12 cellular contexts compared by ENCODE assay signal in genomic region chr10:10872035-10872673, GRCh38.
A peak's percentile ranks its signal among the peaks of the same experiment; 100 is the strongest.
DNase-seq lines count a peak whose midpoint lies in the region; ATAC-seq and TF ChIP-seq lines count a peak whose summit lies in the region.
"Had no signal": no experiment of that assay in that cellular context is flagged by ENCODE, and none has a peak within 500 bp of the region (broad histone marks: within the 10 kb centered on the region; RNA-seq: fewer than 3 reads in every experiment).

No MANE protein-coding gene starts in this region.

- TF ChIP-seq POLR2A in HCT116 (IDR thresholded peaks at IDR 0.05; ENCODE audit: borderline replicate concordance, extremely low read depth, insufficient read depth, insufficient read length): no peak

- H3K9me3 ChIP-seq in HCT116 (ENCODE audit: control insufficient read depth in 1 of 2, insufficient read depth in 1 of 2, low read depth in 1 of 2, low read length in 2 of 2): peaks cover 9 to 10% of the 10 kb centered on the region in 2 experiments; a peak in 2 of 4 replicates

- H2AFZ ChIP-seq in HCT116 (ENCODE audit: low read depth, low read length, poor library complexity, severe bottlenecking): no peak overlapping the region

- H4K20me1 ChIP-seq in HCT116 (ENCODE audit: insufficient read depth): no peaks in the 10 kb centered on the region

- no peak for TF ChIP-seq CTCF in HCT116 (IDR thresholded peaks at IDR 0.05 in 2 of 3, conservative IDR thresholded peaks at IDR 0.05 in 1 of 3; ENCODE audit: borderline replicate concordance in 1 of 3, insufficient read depth in 1 of 3, low read depth in 2 of 3, low read length in 2 of 3)
- no peak for TF ChIP-seq CTCF in kidney epithelial cell (IDR thresholded peaks at IDR 0.05; ENCODE audit: insufficient read depth, low read length, poor library complexity, severe bottlenecking)

- H3K36me3 ChIP-seq in HCT116 (ENCODE audit: control insufficient read depth in 1 of 2, insufficient read depth in 2 of 2, low read length in 2 of 2): no peaks in the 10 kb centered on the region
- no peaks in the 10 kb centered on the region for H3K36me3 ChIP-seq in kidney epithelial cell (ENCODE audit: control insufficient read depth, insufficient read depth, low read length)

- POLR2A ChIA-PET in HCT116 (lab: Charles Lee): no interaction called here

- no peak overlapping the region for H3K9ac ChIP-seq in HCT116 (ENCODE audit: low read length)

- H3K27ac ChIP-seq in HCT116 (ENCODE audit: low read depth, low read length): no peak overlapping the region

- no peak for ATAC-seq in HCT116
- no peak for ATAC-seq in HG02759 (IDR thresholded peaks at IDR 0.05; ENCODE audit: unreplicated experiment)
- ATAC-seq: stimulated activated naive CD8-positive, alpha-beta T cell treated with anti-CD3 and anti-CD28 coated beads, Interleukin-15, amount 100 ng/mL, for 72 hours had no signal

- RAD21 ChIA-PET in HCT116 (lab: Charles Lee; ENCODE audit: low non-redundant PET in 1 of 2, low total read pairs in 2 of 2, uncharacterized antibody in 2 of 2, unreplicated experiment in 2 of 2): no interaction called here

- H3K4me3 ChIP-seq in HCT116 (replicated peaks in 1 of 2; ENCODE audit: low read depth in 1 of 2, low read length in 2 of 2) (no peak overlapping the region), kidney epithelial cell (ENCODE audit: low read depth, low read length) (no peak overlapping the region)

- no peaks in the 10 kb centered on the region for H3K79me2 ChIP-seq in HCT116 (ENCODE audit: insufficient read depth, low read length)

- no peak for TF ChIP-seq RAD21 in HCT116 (IDR thresholded peaks at IDR 0.05; ENCODE audit: low read depth)

- intact Hi-C loops in HCT116 (cut with micrococcal nuclease): no loop called here

- DNase-seq in HCT116 (ENCODE audit: low read depth, low spot score): no peak
- peak; percentile 99 for DNase-seq in dermis blood vessel endothelial cell
- peak; percentile 85 for DNase-seq in kidney epithelial cell (ENCODE audit: low read depth)
- peak; percentile 37 for DNase-seq in smooth muscle cell of the brain vasculature (ENCODE audit: low read depth, low spot score)
- no peak for DNase-seq in effector CD4-positive, alpha-beta T cell
- no peak for DNase-seq in mesenteric fat pad (ENCODE audit: low spot score)
- DNase-seq in cerebellar nuclear complex (lab: John Stamatoyannopoulos, UW): no peak
- DNase-seq: activated CD4-positive, CD25-positive, alpha-beta regulatory T cell treated with anti-CD3 and anti-CD28 coated beads, Interleukin-2, amount 50 U/mL, for 72 hours; NCI-H69; occipital lobe; stimulated activated naive CD8-positive, alpha-beta T cell treated with anti-CD3 and anti-CD28 coated beads, Interleukin-15, amount 100 ng/mL, for 72 hours had no signal

- H3K27me3 ChIP-seq in HCT116 (ENCODE audit: insufficient read depth, low read length): no peaks in the 10 kb centered on the region
- H3K27me3 ChIP-seq in kidney epithelial cell (ENCODE audit: control insufficient read depth, insufficient read depth, low read length): no peaks in the 10 kb centered on the region

- no peak overlapping the region for H3K4me2 ChIP-seq in HCT116 (ENCODE audit: low read length)

- H3K4me1 ChIP-seq in HCT116 (ENCODE audit: control insufficient read depth in 1 of 2, insufficient read depth in 2 of 2, low read length in 2 of 2): no peaks in the 10 kb centered on the region

- CTCF ChIA-PET in HCT116 (lab: Charles Lee): no interaction called here

- no peaks in the 10 kb centered on the region for H3K9me2 ChIP-seq in HCT116 (ENCODE audit: insufficient read depth)

- no TSS peak for BruUV-seq in HCT116 (replicated peaks; lab: Mats Ljungman, UMichigan)

TF ChIP-seq in HCT116, 20 proteins besides CTCF, POLR2A, EP300 and RAD21:
- TF ChIP-seq ZNF274 (IDR thresholded peaks at IDR 0.05; ENCODE audit: low read depth, low read length) (no peak), CEBPB (IDR thresholded peaks at IDR 0.05; ENCODE audit: low read depth) (no peak), TCF7L2 (IDR thresholded peaks at IDR 0.05; ENCODE audit: borderline replicate concordance, extremely low read depth, insufficient read depth, insufficient read length) (peak; percentile 42), YY1 (IDR thresholded peaks at IDR 0.05; ENCODE audit: extremely low read depth, insufficient replicate concordance, low read depth, low read length) (no peak)

Comparison
In these comparisons a context has a peak if more than half of its experiments do, and no peak if none do; other contexts are left out.
1. DNase-seq: peak in dermis blood vessel endothelial cell (single experiment), kidney epithelial cell (single experiment) and smooth muscle cell of the brain vasculature (single experiment); none in HCT116 (single experiment), effector CD4-positive, alpha-beta T cell (single experiment), mesenteric fat pad (single experiment) and cerebellar nuclear complex (0 of 2).